Comparison of ENCODE assay signal across 18 cellular contexts in the genomic region with DNA sequence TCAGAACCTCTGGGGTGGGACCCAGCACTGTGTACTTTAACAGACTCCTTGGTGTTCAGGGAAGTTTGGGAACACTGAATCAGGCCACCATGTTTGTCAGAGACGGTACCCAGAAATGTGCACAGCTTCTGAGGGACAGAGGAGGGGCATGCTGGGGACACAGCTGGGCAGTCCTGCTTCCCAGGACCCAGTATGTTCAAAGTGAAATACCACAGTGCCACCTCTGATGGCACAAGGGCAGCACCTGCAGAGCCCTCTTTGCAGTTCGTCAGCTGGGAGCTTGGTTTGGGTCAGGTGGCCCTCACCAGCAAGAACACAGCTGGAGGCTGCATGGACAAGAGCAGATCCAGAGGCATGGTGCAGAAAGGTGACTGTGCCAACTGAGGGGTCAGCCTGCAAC.
"Had no signal": no experiment of that assay in that cellular context is flagged by ENCODE, and none has a peak within 500 bp of the region (broad histone marks: within the 10 kb centered on the region; RNA-seq: fewer than 3 reads in every experiment).

No MANE protein-coding gene starts in this region.

- H3K9ac ChIP-seq: parathyroid adenoma had no signal

- H3K4me2 ChIP-seq: hepatocyte, smooth muscle cell had no signal

- H3K4me1 Mint-ChIP-seq: activated naive CD4-positive, alpha-beta T cell treated with anti-CD3 and anti-CD28 coated beads, Interleukin-2, amount 50 U/mL, for 24 hours; memory B cell had no signal

- FAIRE-seq: keratinocyte had no signal

- H3K9me3 Mint-ChIP-seq: activated naive CD4-positive, alpha-beta T cell treated with anti-CD3 and anti-CD28 coated beads, Interleukin-2, amount 50 U/mL, for 24 hours; activated T-helper 2 cell treated with anti-CD3 and anti-CD28 coated beads, Interferon-gamma antibody, Interleukin-2, Interleukin-4, amounts not matched to agents 10 μg/mL and 5 μg/mL and 100 μg/mL, durations not matched to agents 14 hours and 24 hours and 36 hours; memory B cell; naive thymus-derived CD4-positive, alpha-beta T cell; stimulated activated naive CD8-positive, alpha-beta T cell treated with anti-CD3 and anti-CD28 coated beads, Interleukin-15, amount 100 ng/mL, for 72 hours had no signal

- H3K4me3 Mint-ChIP-seq: activated naive CD4-positive, alpha-beta T cell treated with anti-CD3 and anti-CD28 coated beads, Interleukin-2, amount 50 U/mL, for 24 hours; memory B cell; naive thymus-derived CD4-positive, alpha-beta T cell; stimulated activated naive CD8-positive, alpha-beta T cell treated with anti-CD3 and anti-CD28 coated beads, Interleukin-15, amount 100 ng/mL, for 72 hours had no signal

- H3K27me3 ChIP-seq: esophagus muscularis mucosa, hepatocyte, left lung, testis had no signal

- H3K27ac ChIP-seq: coronary artery, esophagus muscularis mucosa, hepatocyte, left lung, parathyroid adenoma, testis had no signal

- DNase-seq: activated CD4-positive, CD25-positive, alpha-beta regulatory T cell treated with anti-CD3 and anti-CD28 coated beads, Interleukin-2, amount 50 U/mL, for 72 hours; caudate nucleus; left lung; mucosa of descending colon; naive thymus-derived CD4-positive, alpha-beta T cell; stimulated activated naive CD8-positive, alpha-beta T cell treated with anti-CD3 and anti-CD28 coated beads, Interleukin-15, amount 100 ng/mL, for 72 hours; T-helper 1 cell; T1000; testis had no signal

- H3K79me2 ChIP-seq: hepatocyte, parathyroid adenoma had no signal

- H3K36me3 Mint-ChIP-seq: activated naive CD4-positive, alpha-beta T cell treated with anti-CD3 and anti-CD28 coated beads, Interleukin-2, amount 50 U/mL, for 24 hours; memory B cell; naive thymus-derived CD4-positive, alpha-beta T cell had no signal

- H3K9me3 ChIP-seq: esophagus muscularis mucosa, left lung, mucosa of descending colon, testis had no signal

- H3K27me3 Mint-ChIP-seq: activated naive CD4-positive, alpha-beta T cell treated with anti-CD3 and anti-CD28 coated beads, Interleukin-2, amount 50 U/mL, for 24 hours had no signal

- ATAC-seq: left lung; mucosa of descending colon; naive thymus-derived CD4-positive, alpha-beta T cell; stimulated activated naive CD8-positive, alpha-beta T cell treated with anti-CD3 and anti-CD28 coated beads, Interleukin-15, amount 100 ng/mL, for 72 hours had no signal

- H3K4me3 ChIP-seq: coronary artery, esophagus muscularis mucosa, hepatocyte, left lung, mucosa of descending colon, smooth muscle cell, testis had no signal

- H3K27ac Mint-ChIP-seq: activated T-helper 2 cell treated with anti-CD3 and anti-CD28 coated beads, Interferon-gamma antibody, Interleukin-2, Interleukin-4, amounts not matched to agents 10 μg/mL and 5 μg/mL and 100 μg/mL, durations not matched to agents 14 hours and 24 hours and 36 hours; memory B cell; naive thymus-derived CD4-positive, alpha-beta T cell had no signal

- H2AFZ ChIP-seq: hepatocyte, parathyroid adenoma had no signal

- H3K4me1 ChIP-seq: parathyroid adenoma had no signal
